In genomic region chr12:128486951-128487350, GRCh38 we compare ENCODE assay signal across 18 cellular contexts.
"Had no signal": no experiment of that assay in that cellular context is flagged by ENCODE, and none has a peak within 500 bp of the region (broad histone marks: within the 10 kb centered on the region; RNA-seq: fewer than 3 reads in every experiment).

No MANE protein-coding gene starts in this region.

- H3K27ac ChIP-seq: brain microvascular endothelial cell, gastrocnemius medialis, hepatocyte, ovary, SJSA1, suprapubic skin had no signal

- H3K4me1 Mint-ChIP-seq: activated naive CD4-positive, alpha-beta T cell treated with anti-CD3 and anti-CD28 coated beads, Interleukin-2, amount 50 U/mL, for 24 hours; naive thymus-derived CD8-positive, alpha-beta T cell; stimulated activated naive B cell treated with anti-CD40 and anti-IgM and Interleukin-4, amounts not matched to agents 10 μg/mL and 1 μg/mL and 100 μg/mL, for 72 hours had no signal

- H3K36me3 Mint-ChIP-seq: activated naive CD4-positive, alpha-beta T cell treated with anti-CD3 and anti-CD28 coated beads, Interleukin-2, amount 50 U/mL, for 24 hours; naive thymus-derived CD8-positive, alpha-beta T cell; stimulated activated naive B cell treated with anti-CD40 and anti-IgM and Interleukin-4, amounts not matched to agents 10 μg/mL and 1 μg/mL and 100 μg/mL, for 72 hours had no signal

- H3K27me3 Mint-ChIP-seq: activated naive CD4-positive, alpha-beta T cell treated with anti-CD3 and anti-CD28 coated beads, Interleukin-2, amount 50 U/mL, for 24 hours; stimulated activated naive B cell treated with anti-CD40 and anti-IgM and Interleukin-4, amounts not matched to agents 10 μg/mL and 1 μg/mL and 100 μg/mL, for 72 hours had no signal

- H3K27ac Mint-ChIP-seq: activated naive CD4-positive, alpha-beta T cell treated with anti-CD3 and anti-CD28 coated beads, Interleukin-2, amount 50 U/mL, for 24 hours; naive thymus-derived CD8-positive, alpha-beta T cell; stimulated activated naive B cell treated with anti-CD40 and anti-IgM and Interleukin-4, amounts not matched to agents 10 μg/mL and 1 μg/mL and 100 μg/mL, for 72 hours; type B pancreatic cell had no signal

- DNase-seq: activated CD4-positive, alpha-beta T cell treated with anti-CD3 and anti-CD28 coated beads, Interleukin-2, amount 50 U/mL, for 4 hours; activated CD4-positive, CD25-positive, alpha-beta regulatory T cell treated with anti-CD3 and anti-CD28 coated beads, Interleukin-2, amount 50 U/mL, for 72 hours; activated T-cell treated with anti-CD3 and anti-CD28 coated beads, Interleukin-2, amount 50 U/mL, for 1 hour; brain microvascular endothelial cell; effector CD4-positive, alpha-beta T cell; gastrocnemius medialis; naive thymus-derived CD8-positive, alpha-beta T cell; ovary; retina; small intestine; stimulated activated naive B cell treated with anti-CD40 and anti-IgM and Interleukin-4, amounts not matched to agents 10 μg/mL and 1 μg/mL and 100 μg/mL, for 72 hours; SW 1271 had no signal

- H3K9me3 Mint-ChIP-seq: activated naive CD4-positive, alpha-beta T cell treated with anti-CD3 and anti-CD28 coated beads, Interleukin-2, amount 50 U/mL, for 24 hours; type B pancreatic cell had no signal

- H3K4me3 Mint-ChIP-seq: activated naive CD4-positive, alpha-beta T cell treated with anti-CD3 and anti-CD28 coated beads, Interleukin-2, amount 50 U/mL, for 24 hours; naive thymus-derived CD8-positive, alpha-beta T cell; stimulated activated naive B cell treated with anti-CD40 and anti-IgM and Interleukin-4, amounts not matched to agents 10 μg/mL and 1 μg/mL and 100 μg/mL, for 72 hours; type B pancreatic cell had no signal

- ATAC-seq: gastrocnemius medialis; mucosa of descending colon; naive thymus-derived CD8-positive, alpha-beta T cell; stimulated activated naive B cell treated with anti-CD40 and anti-IgM and Interleukin-4, amounts not matched to agents 10 μg/mL and 1 μg/mL and 100 μg/mL, for 72 hours had no signal
